ENCODE assay signal across 9 cellular contexts in the genomic region with DNA sequence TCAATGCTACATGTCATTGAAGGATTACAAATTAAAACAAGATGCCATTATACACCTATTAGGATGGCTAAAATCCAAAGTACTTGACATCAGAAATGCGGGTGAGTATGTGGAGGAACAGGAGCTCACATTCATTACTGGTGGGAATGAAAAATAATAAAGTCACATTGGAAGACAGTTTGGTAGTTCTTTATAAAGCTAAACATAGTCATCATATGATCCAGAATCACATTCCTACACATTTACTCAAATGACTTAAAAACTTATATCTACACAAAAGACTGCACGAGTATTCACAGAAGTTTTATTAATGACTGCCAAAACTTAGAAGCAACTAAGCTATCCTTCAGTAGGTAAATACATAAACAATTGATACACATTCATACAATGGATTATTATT.
"Had no signal": no experiment of that assay in that cellular context is flagged by ENCODE, and none has a peak within 500 bp of the region (broad histone marks: within the 10 kb centered on the region; RNA-seq: fewer than 3 reads in every experiment).

No MANE protein-coding gene starts in this region.

- H3K4me1 ChIP-seq: HAP-1 had no signal

- H3K27ac Mint-ChIP-seq: GM23338, H9, HFFc6 had no signal

- H3K27ac ChIP-seq: GM23248 had no signal

- H3K4me3 Mint-ChIP-seq: GM23338, H9, HFFc6 had no signal

- H3K9me3 ChIP-seq: HAP-1 had no signal

- H3K4me2 ChIP-seq: GM23338 had no signal

- ATAC-seq: GM23338, HCT116 had no signal

- H3K9me3 Mint-ChIP-seq: GM23338, H9, HFFc6 had no signal

- H3K36me3 ChIP-seq: HAP-1 had no signal

- H2AFZ ChIP-seq: GM23248, GM23338 had no signal

- H3K4me3 ChIP-seq: GM23248, GM23338, HAP-1 had no signal

- DNase-seq: GM23248, GOT3, H7, H9, HCEC 1CT, HFFc6 had no signal

- H3K9ac ChIP-seq: GM23248 had no signal
